ENCODE assay signal across 1 cellular context in the genomic region with DNA sequence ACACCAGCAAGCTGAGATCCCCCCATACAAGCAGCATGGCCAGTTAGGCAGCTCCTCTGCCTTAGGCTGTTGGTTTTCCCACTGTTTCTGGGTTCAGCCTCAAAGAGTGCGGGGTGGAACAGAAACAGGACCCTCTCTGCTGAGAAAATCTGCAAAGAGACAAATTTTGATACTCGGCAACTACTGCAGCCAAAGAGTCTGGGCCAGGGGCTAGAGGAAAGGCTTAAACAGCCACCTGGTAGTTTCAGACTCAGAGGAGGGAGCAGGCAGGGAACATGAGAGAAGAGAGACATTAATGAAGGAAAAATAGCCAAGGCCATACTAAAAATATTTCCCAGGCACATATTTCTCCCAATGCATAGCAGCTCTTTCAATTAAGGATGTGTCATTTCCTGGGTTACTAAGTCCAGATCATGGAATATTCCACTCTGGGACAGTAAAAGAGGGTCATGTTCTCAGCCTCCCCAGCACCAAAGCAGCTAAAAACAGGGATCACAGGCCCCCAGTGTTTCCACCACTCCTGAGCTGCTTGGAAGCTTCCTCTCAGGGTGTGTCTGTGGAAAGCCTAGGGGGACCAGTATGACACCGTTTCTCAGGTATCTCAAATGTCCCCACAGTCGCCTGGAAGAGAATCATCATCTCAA.
TF ChIP-seq lines count a peak whose summit lies in the region.

No MANE protein-coding gene starts in this region.

TF ChIP-seq in H1, 55 proteins besides CTCF, POLR2A, EP300 and RAD21:
- TF ChIP-seq TAF7 (optimal IDR thresholded peaks at IDR 0.05; ENCODE audit: borderline replicate concordance, low read depth, low read length) (no peak), KDM1A (IDR thresholded peaks at IDR 0.05; ENCODE audit: borderline replicate concordance, low read length) (no peak), SRF (IDR thresholded peaks at IDR 0.05; ENCODE audit: low read depth, low read length) (no peak), SP1 (IDR thresholded peaks at IDR 0.05; ENCODE audit: low read depth, low read length) (no peak), KDM4A (IDR thresholded peaks at IDR 0.05; ENCODE audit: low read depth, low read length, severe bottlenecking) (no peak), RBBP5 (IDR thresholded peaks at IDR 0.05; ENCODE audit: borderline replicate concordance, low read depth, low read length) (no peak), EZH2 (IDR thresholded peaks at IDR 0.05; ENCODE audit: low read depth, low read length, severe bottlenecking) (no peak), CHD1 (IDR thresholded peaks at IDR 0.05; ENCODE audit: low read depth, low read length) (no peak), SUZ12 (IDR thresholded peaks at IDR 0.05; ENCODE audit: low read length) (no peak), KDM5A (IDR thresholded peaks at IDR 0.05; ENCODE audit: low read length) (no peak), POU5F1 (IDR thresholded peaks at IDR 0.05; ENCODE audit: low read depth, low read length) (no peak), SP4 (IDR thresholded peaks at IDR 0.05; ENCODE audit: low read length) (no peak), SAP30 (IDR thresholded peaks at IDR 0.05; ENCODE audit: insufficient read depth, insufficient replicate concordance, low read length) (no peak), CBX8 (IDR thresholded peaks at IDR 0.05; ENCODE audit: borderline replicate concordance, low read depth, low read length) (no peak), BCL11A (IDR thresholded peaks at IDR 0.05; ENCODE audit: low read depth in 2 of 2, low read length in 2 of 2) (no peak), HDAC2 (IDR thresholded peaks at IDR 0.05; ENCODE audit: borderline replicate concordance in 1 of 2, low read depth in 2 of 2, low read length in 2 of 2) (no peak), NRF1 (IDR thresholded peaks at IDR 0.05; ENCODE audit: low read depth, low read length) (no peak), BRCA1 (IDR thresholded peaks at IDR 0.05; ENCODE audit: low read depth, low read length) (no peak), TCF12 (IDR thresholded peaks at IDR 0.05; ENCODE audit: low read depth, low read length) (no peak)
- TF ChIP-seq, protein P1, sequence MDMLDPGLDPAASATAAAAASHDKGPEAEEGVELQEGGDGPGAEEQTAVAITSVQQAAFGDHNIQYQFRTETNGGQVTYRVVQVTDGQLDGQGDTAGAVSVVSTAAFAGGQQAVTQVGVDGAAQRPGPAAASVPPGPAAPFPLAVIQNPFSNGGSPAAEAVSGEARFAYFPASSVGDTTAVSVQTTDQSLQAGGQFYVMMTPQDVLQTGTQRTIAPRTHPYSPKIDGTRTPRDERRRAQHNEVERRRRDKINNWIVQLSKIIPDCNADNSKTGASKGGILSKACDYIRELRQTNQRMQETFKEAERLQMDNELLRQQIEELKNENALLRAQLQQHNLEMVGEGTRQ (IDR thresholded peaks at IDR 0.05; ENCODE audit: low read length): no peak
